In the genomic region with DNA sequence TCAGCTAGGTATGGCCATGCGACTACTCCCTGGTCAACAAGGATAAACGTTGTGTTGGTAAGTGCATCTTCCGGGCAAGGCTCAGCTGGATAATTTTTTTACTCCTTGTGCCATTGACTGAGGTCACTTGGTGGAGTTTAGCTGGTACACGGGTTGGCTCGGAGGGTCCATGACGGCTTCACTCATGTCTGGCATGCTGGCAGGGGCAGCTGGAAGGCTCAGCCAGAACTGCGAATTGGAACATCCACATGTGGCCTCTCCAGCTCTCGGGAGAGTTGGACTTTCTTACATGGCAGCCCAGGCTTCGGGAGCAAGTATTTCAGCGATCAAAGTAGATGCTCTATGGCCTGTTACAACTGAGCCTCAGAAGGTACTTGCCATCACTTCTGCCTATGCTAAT, we compare ENCODE assay signal across 14 cellular contexts. TPM values are rescaled to one million over a fixed set of nuclear protein-coding genes. Genes with fewer than 3 reads are reported as not detected.
A peak's percentile ranks its signal among the peaks of the same experiment; 100 is the strongest.
DNase-seq lines count a peak whose midpoint lies in the region; ATAC-seq, FAIRE-seq and TF ChIP-seq lines count a peak whose summit lies in the region.
"Had no signal": no experiment of that assay in that cellular context is flagged by ENCODE, and none has a peak within 500 bp of the region (broad histone marks: within the 10 kb centered on the region; RNA-seq: fewer than 3 reads in every experiment).

No MANE protein-coding gene starts in this region.

- no peak overlapping the region for H2AFZ ChIP-seq in neuronal stem cell (ENCODE audit: low read length)
- no peak overlapping the region for H2AFZ ChIP-seq in PC-3 (ENCODE audit: low read length)
- H2AFZ ChIP-seq: GM23248 had no signal

- WGBS in neuronal stem cell (ENCODE audit: extremely low coverage in 2 of 2, insufficient read length in 2 of 2, insufficient replicate concordance in 1 of 2), 2 donors = no CpG with 5 or more reads among the region's 10 CpGs

- H3K27me3 ChIP-seq in bronchial epithelial cell (ENCODE audit: control insufficient read depth, insufficient read depth, low read length) (no peaks in the 10 kb centered on the region), dorsolateral prefrontal cortex (no peaks in the 10 kb centered on the region), neuronal stem cell (ENCODE audit: control insufficient read depth in 3 of 3, insufficient read depth in 3 of 3, low read depth in 1 of 3, low read length in 3 of 3) (no peaks in the 10 kb centered on the region), PC-3 (ENCODE audit: low read length) (no peaks in the 10 kb centered on the region)
- H3K27me3 ChIP-seq: BLaER1 treated with 17β-estradiol and CSF1 and Interleukin-3, amounts not matched to agents 10 nM and 100 nM had no signal

- H4K20me1 ChIP-seq in PC-3 (ENCODE audit: low read length) = no peaks in the 10 kb centered on the region
- H4K20me1 ChIP-seq: BLaER1 treated with 17β-estradiol and CSF1 and Interleukin-3, amounts not matched to agents 10 nM and 100 nM had no signal

- H3K79me1 ChIP-seq in neuronal stem cell (ENCODE audit: low read depth, low read length) = no peaks in the 10 kb centered on the region

- BruUV-seq in PC-3 (replicated peaks; lab: Mats Ljungman, UMichigan) = no TSS peak

- H3K79me2 ChIP-seq in PC-3 (ENCODE audit: low read length) = no peaks in the 10 kb centered on the region

- no peaks in the 10 kb centered on the region for H3K9me3 ChIP-seq in neuronal stem cell (replicated peaks in 1 of 2; ENCODE audit: control insufficient read depth in 2 of 2, insufficient read depth in 1 of 2, low read depth in 1 of 2, low read length in 2 of 2)
- no peaks in the 10 kb centered on the region for H3K9me3 ChIP-seq in PC-3 (ENCODE audit: low read length)
- H3K9me3 ChIP-seq: A549; BLaER1 treated with 17β-estradiol and CSF1 and Interleukin-3, amounts not matched to agents 10 nM and 100 nM had no signal

- H3K23ac ChIP-seq in neuronal stem cell (ENCODE audit: low read depth, low read length, poor library complexity) = no peak overlapping the region

- no peak overlapping the region for H4K91ac ChIP-seq in neuronal stem cell (ENCODE audit: low read depth, low read length, poor library complexity)

- intact Hi-C loops in dorsolateral prefrontal cortex (cut with DNase I) = loop anchor here (2.0 to 5.0 kb wide), 2 partner anchors 77 to 78 kb away; a partner anchor contains a TSS
- intact Hi-C loops in PC-3 (cut with micrococcal nuclease) = loop anchor here (5.0 kb wide), 1 partner anchor 33 kb away; a partner anchor contains a TSS

- H3K9ac ChIP-seq in neuronal stem cell (ENCODE audit: low read depth, low read length, poor library complexity) (no peak overlapping the region), PC-3 (ENCODE audit: low read length) (no peak overlapping the region)
- H3K9ac ChIP-seq: BLaER1 treated with 17β-estradiol and CSF1 and Interleukin-3, amounts not matched to agents 10 nM and 100 nM; GM23248 had no signal

- peak overlapping the region in 58 of 59 donors; percentile 44 to 99 (median 94) for H3K27ac ChIP-seq in dorsolateral prefrontal cortex
- no peak overlapping the region for H3K27ac ChIP-seq in neuronal stem cell (replicated peaks; ENCODE audit: low read length)
- no peak overlapping the region for H3K27ac ChIP-seq in PC-3 (ENCODE audit: low read length)
- H3K27ac ChIP-seq: A549; BLaER1 treated with 17β-estradiol and CSF1 and Interleukin-3, amounts not matched to agents 10 nM and 100 nM; GM23248 had no signal

- H3K9me2 ChIP-seq in PC-3 (replicated peaks; ENCODE audit: low read length) = no peaks in the 10 kb centered on the region

- H2BK15ac ChIP-seq in neuronal stem cell (ENCODE audit: low read length) = no peak overlapping the region

- no peak overlapping the region for H3K14ac ChIP-seq in neuronal stem cell (ENCODE audit: low read length)

- CTCF ChIA-PET in PC-3 (lab: Charles Lee) = no interaction called here

- H3K4me2 ChIP-seq in neuronal stem cell (ENCODE audit: insufficient read depth, low read length, poor library complexity, severe bottlenecking) (no peak overlapping the region), PC-3 (ENCODE audit: low read length) (no peak overlapping the region)
- H3K4me2 ChIP-seq: A549 had no signal

- peak; percentile 7 for FAIRE-seq in bronchial epithelial cell (lab: Jason Lieb, UNC)
- FAIRE-seq: A549, H54 had no signal

- ATAC-seq in PC-3 = no peak
- ATAC-seq: A549 had no signal

- peaks cover 3 to 9% of the 10 kb centered on the region in 2 donors for H3K4me1 ChIP-seq in neuronal stem cell (ENCODE audit: control insufficient read depth in 2 of 2, insufficient read depth in 1 of 2, low read depth in 1 of 2, low read length in 2 of 2)
- H3K4me1 ChIP-seq in PC-3 (ENCODE audit: insufficient read depth, low read length) = no peaks in the 10 kb centered on the region

- H2BK5ac ChIP-seq in neuronal stem cell (ENCODE audit: low read length) = no peak overlapping the region

- H3K4ac ChIP-seq in neuronal stem cell (ENCODE audit: low read length) = no peak overlapping the region

- H3K18ac ChIP-seq in neuronal stem cell (ENCODE audit: low read length) = peak overlapping the region; percentile 69

- H3F3A ChIP-seq in PC-3 (ENCODE audit: low read length, unreplicated experiment) = no peaks in the 10 kb centered on the region

- TF ChIP-seq CTCF in bronchial epithelial cell (IDR thresholded peaks at IDR 0.05; ENCODE audit: insufficient read depth, low read length, severe bottlenecking) (no peak), dorsolateral prefrontal cortex (IDR thresholded peaks at IDR 0.05 in 54 of 56, conservative IDR thresholded peaks at IDR 0.05 in 2 of 56; ENCODE audit: low read depth in 1 of 56, partially characterized antibody in 56 of 56) (no peak), PC-3 (conservative IDR thresholded peaks at IDR 0.05; ENCODE audit: low read depth, low read length) (no peak)

- H2AK5ac ChIP-seq in neuronal stem cell (ENCODE audit: low read depth, low read length) = no peak overlapping the region

- no peak overlapping the region for H2BK12ac ChIP-seq in neuronal stem cell (ENCODE audit: low read length)

- POLR2A ChIA-PET in PC-3 (lab: Charles Lee; ENCODE audit: unreplicated experiment) = no interaction called here

- H2BK120ac ChIP-seq in neuronal stem cell (ENCODE audit: low read depth, low read length) = no peak overlapping the region

- DNase-seq in bronchial epithelial cell (ENCODE audit: low read depth) = no peak
- DNase-seq in dorsolateral prefrontal cortex = peak in 1 of 10 donors; percentile 32
- no peak for DNase-seq in neuronal stem cell (ENCODE audit: low spot score)
- no peak for DNase-seq in NCI-H187 (lab: John Stamatoyannopoulos, UW)
- no peak for DNase-seq in Ammon's horn (ENCODE audit: low spot score)
- no peak for DNase-seq in PC-3
- DNase-seq: CD4-positive, CD25-positive, alpha-beta regulatory T cell; DMS 273 treated with DMSO at 0.1 percent for 48 hours had no signal

- H3K36me3 ChIP-seq in bronchial epithelial cell (ENCODE audit: control insufficient read depth, insufficient read depth, low read length) = no peaks in the 10 kb centered on the region
- no peaks in the 10 kb centered on the region for H3K36me3 ChIP-seq in neuronal stem cell (replicated peaks in 1 of 2; ENCODE audit: control insufficient read depth in 2 of 2, insufficient read depth in 2 of 2, low read length in 2 of 2)
- no peaks in the 10 kb centered on the region for H3K36me3 ChIP-seq in PC-3 (ENCODE audit: low read depth, low read length)
- H3K36me3 ChIP-seq: BLaER1 treated with 17β-estradiol and CSF1 and Interleukin-3, amounts not matched to agents 10 nM and 100 nM had no signal

- H4K8ac ChIP-seq in neuronal stem cell (ENCODE audit: low read depth, low read length) = no peak overlapping the region

- no peak overlapping the region for H3K4me3 ChIP-seq in bronchial epithelial cell (ENCODE audit: low read depth, low read length)
- H3K4me3 ChIP-seq in dorsolateral prefrontal cortex = no peak overlapping the region
- no peak overlapping the region for H3K4me3 ChIP-seq in neuronal stem cell (ENCODE audit: low read length in 2 of 2)
- H3K4me3 ChIP-seq in PC-3 (ENCODE audit: low read length) = no peak overlapping the region
- H3K4me3 ChIP-seq: A549; BLaER1 treated with 17β-estradiol and CSF1 and Interleukin-3, amounts not matched to agents 10 nM and 100 nM; GM23248 had no signal

RNA-seq across cellular contexts. Expression of a gene that starts 31.5 kb away (rescaled TPM):
- not detected in 2 replicates for total RNA-seq in bronchial epithelial cell
- total RNA-seq in dorsolateral prefrontal cortex = not detected
- polyA plus RNA-seq in neuronal stem cell (2013, experiment 1 of 2) = 0.89 TPM
- polyA plus RNA-seq in neuronal stem cell (2013, experiment 2 of 2) = 0.76 TPM
- not detected in 2 replicates for total RNA-seq in PC-3 (2014; rRNA removed)
- total RNA-seq: CD4-positive, CD25-positive, alpha-beta regulatory T cell; Daoy; GM23248 had no signal
- polyA plus RNA-seq: AG04450; CD4-positive, CD25-positive, alpha-beta regulatory T cell; GM23248 had no signal

RNA-seq across cellular contexts. Expression of a gene that starts 35.0 kb away (rescaled TPM):
- total RNA-seq in bronchial epithelial cell (23.4 and 57.6 TPM in 2 replicates), dorsolateral prefrontal cortex (100 to 1,000 TPM in 118 of 120 experiments, 10 to 100 TPM in 2; 93.9 to 275 (median 143) TPM), PC-3 (2014; rRNA removed) (28.0 and 36.1 TPM in 2 replicates)
- polyA plus RNA-seq in neuronal stem cell (2013, experiment 1 of 2) = 12.3 TPM
- polyA plus RNA-seq in neuronal stem cell (2013, experiment 2 of 2) = 12.3 TPM

Comparison
In these comparisons a context has a peak if more than half of its experiments do, and no peak if none do; other contexts are left out.
1. H3K27ac ChIP-seq: peak in dorsolateral prefrontal cortex (58 of 59); none in neuronal stem cell (single experiment) and PC-3 (single experiment).